Comparison of ENCODE assay signal across 23 cellular contexts in the genomic region with DNA sequence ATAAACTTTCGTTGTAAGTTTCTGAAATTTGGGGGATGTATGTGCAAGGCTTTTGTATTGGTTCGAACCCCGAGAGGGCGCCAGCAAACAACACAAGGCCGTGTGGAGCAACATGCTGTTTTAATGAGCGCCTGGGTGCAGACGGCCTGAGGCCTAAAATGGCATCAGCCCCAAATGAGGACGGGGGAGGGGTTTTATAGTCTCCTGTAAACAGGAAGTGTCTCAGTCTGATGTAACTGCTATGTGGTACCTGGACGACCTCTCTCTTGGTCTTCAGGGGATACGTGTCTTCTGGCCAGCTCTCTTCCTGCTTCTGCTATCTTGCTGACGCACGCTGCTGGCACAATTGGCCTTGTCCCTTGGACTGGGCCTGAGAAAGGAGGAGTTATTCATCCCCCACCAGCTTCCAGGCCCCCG.
A peak's percentile ranks its signal among the peaks of the same experiment; 100 is the strongest.
DNase-seq lines count a peak whose midpoint lies in the region; ATAC-seq and TF ChIP-seq lines count a peak whose summit lies in the region.
"Had no signal": no experiment of that assay in that cellular context is flagged by ENCODE, and none has a peak within 500 bp of the region (broad histone marks: within the 10 kb centered on the region; RNA-seq: fewer than 3 reads in every experiment).

No MANE protein-coding gene starts in this region.

- no peak overlapping the region for H2BK120ac ChIP-seq in mesendoderm (ENCODE audit: low read depth, low read length)

- H3K27me3 ChIP-seq in Peyer's patch (no peaks in the 10 kb centered on the region), mesendoderm (ENCODE audit: insufficient read depth, low read length, poor library complexity) (no peaks in the 10 kb centered on the region), colonic mucosa (no peaks in the 10 kb centered on the region)
- H3K27me3 ChIP-seq: brain microvascular endothelial cell, dorsolateral prefrontal cortex, suprapubic skin had no signal

- H3K4me1 ChIP-seq in Peyer's patch: peaks cover 0 to 18% (median 0%) of the 10 kb centered on the region in 4 donors
- peaks cover 2% of the 10 kb centered on the region for H3K4me1 ChIP-seq in mesendoderm (ENCODE audit: control insufficient read depth, low read depth, low read length)
- H3K4me1 ChIP-seq in colonic mucosa: no peaks in the 10 kb centered on the region
- H3K4me1 ChIP-seq: parathyroid adenoma, suprapubic skin had no signal

- no peak overlapping the region for H3K4me2 ChIP-seq in mesendoderm (ENCODE audit: low read length)

- H3K4ac ChIP-seq in mesendoderm (ENCODE audit: low read depth, low read length): no peak overlapping the region

- H3K27ac ChIP-seq in Peyer's patch (peak overlapping the region in 1 of 4 donors; percentile 60), mesendoderm (ENCODE audit: low read depth, low read length) (no peak overlapping the region), caudate nucleus (ENCODE audit: low read depth, low read length) (no peak overlapping the region), colonic mucosa (no peak overlapping the region)
- H3K27ac ChIP-seq: brain microvascular endothelial cell, C4-2B, dorsolateral prefrontal cortex, parathyroid adenoma, skin epidermis, suprapubic skin had no signal

- no peaks in the 10 kb centered on the region for H3K36me3 ChIP-seq in Peyer's patch
- no peaks in the 10 kb centered on the region for H3K36me3 ChIP-seq in mesendoderm (ENCODE audit: control insufficient read depth, insufficient read depth, low read length)
- no peaks in the 10 kb centered on the region for H3K36me3 ChIP-seq in colonic mucosa
- H3K36me3 ChIP-seq: brain microvascular endothelial cell, suprapubic skin had no signal

- H2AK5ac ChIP-seq in mesendoderm (ENCODE audit: low read length): no peak overlapping the region

- TF ChIP-seq POLR2A in Peyer's patch (IDR thresholded peaks at IDR 0.05): no peak

- peak overlapping the region; percentile 17 for H3K56ac ChIP-seq in mesendoderm (ENCODE audit: low read length)

- no peaks in the 10 kb centered on the region for H3K79me2 ChIP-seq in mesendoderm (ENCODE audit: control insufficient read depth, insufficient read depth, low read length)
- H3K79me2 ChIP-seq: parathyroid adenoma had no signal

- no peak overlapping the region for H4K8ac ChIP-seq in mesendoderm (ENCODE audit: low read depth, low read length)

- ATAC-seq in Right ventricle myocardium inferior (peak; percentile 89), HG03469 (IDR thresholded peaks at IDR 0.05; ENCODE audit: unreplicated experiment) (no peak)
- no peak for ATAC-seq in stimulated activated naive CD8-positive, alpha-beta T cell treated with anti-CD3 and anti-CD28 coated beads, Interleukin-15, Interleukin-2, amounts not matched to agents 100 U/mL and 50 U/mL, for 24 hours
- ATAC-seq: activated CD8-positive, alpha-beta memory T cell treated with anti-CD3 and anti-CD28 coated beads, Interleukin-2, amount 10 ng/mL, durations not matched to agents 7 days and 5 days had no signal

- H3K9me3 ChIP-seq in Peyer's patch (no peaks in the 10 kb centered on the region), colonic mucosa (no peaks in the 10 kb centered on the region)
- H3K9me3 ChIP-seq: suprapubic skin had no signal

- intact Hi-C loops in Right ventricle myocardium inferior (cut with DNase I) (no loop called here), colonic mucosa (cut with DNase I) (no loop called here)

- no peak overlapping the region for H2BK5ac ChIP-seq in mesendoderm (ENCODE audit: low read length)

- H3K9ac ChIP-seq in mesendoderm (ENCODE audit: low read length) (no peak overlapping the region), colonic mucosa (ENCODE audit: low read depth in 2 of 2, low read length in 2 of 2) (no peak overlapping the region)
- H3K9ac ChIP-seq: parathyroid adenoma had no signal

- WGBS in mesendoderm (ENCODE audit: extremely low coverage, insufficient coverage, low lambda C conversion rate): no CpG with 5 or more reads among the region's 13 CpGs

- H3K79me1 ChIP-seq in mesendoderm (ENCODE audit: low read length): no peaks in the 10 kb centered on the region

- no peak overlapping the region for H3K18ac ChIP-seq in mesendoderm (ENCODE audit: low read length)

- no peak overlapping the region for H3K4me3 ChIP-seq in Peyer's patch
- no peak overlapping the region for H3K4me3 ChIP-seq in mesendoderm (ENCODE audit: low read length)
- no peak overlapping the region for H3K4me3 ChIP-seq in colonic mucosa
- H3K4me3 ChIP-seq: dorsolateral prefrontal cortex, skin epidermis, suprapubic skin had no signal

- no peak overlapping the region for H4K5ac ChIP-seq in mesendoderm (ENCODE audit: low read length)

- peak; percentile 64 for DNase-seq in ELR (ENCODE audit: low read depth)
- DNase-seq in Peyer's patch: peak in 2 of 3 donors; percentile 64 to 78
- peak; percentile 75 for DNase-seq in Right ventricle myocardium inferior (ENCODE audit: missing footprints)
- DNase-seq in mesendoderm: peak; percentile 86
- no peak for DNase-seq in stimulated activated naive CD8-positive, alpha-beta T cell treated with anti-CD3 and anti-CD28 coated beads, Interleukin-15, Interleukin-2, amounts not matched to agents 100 U/mL and 50 U/mL, for 24 hours
- no peak for DNase-seq in caudate nucleus (lab: John Stamatoyannopoulos, UW)
- no peak for DNase-seq in colonic mucosa
- DNase-seq: activated CD4-positive, CD25-positive, alpha-beta regulatory T cell treated with anti-CD3 and anti-CD28 coated beads, Interleukin-2, amount 50 U/mL, for 72 hours; activated CD8-positive, alpha-beta memory T cell treated with anti-CD3 and anti-CD28 coated beads, Interleukin-2, amount 10 ng/mL, durations not matched to agents 7 days and 5 days; brain microvascular endothelial cell; DMS 273 treated with DMSO at 0.1 percent for 48 hours; GOT3; immature natural killer cell; IMR-90; naive B cell; NCI-H2029 treated with DMSO at 0.1 percent for 48 hours; NCI-H446 treated with DMSO at 0.1 percent for 48 hours had no signal

- H3K23ac ChIP-seq in mesendoderm (ENCODE audit: low read length): no peak overlapping the region

- H2BK15ac ChIP-seq in mesendoderm (replicated peaks; ENCODE audit: low read depth): no peak overlapping the region

- TF ChIP-seq CTCF in Peyer's patch (IDR thresholded peaks at IDR 0.05) (no peak), colonic mucosa (IDR thresholded peaks at IDR 0.05) (no peak)

Comparison
In these comparisons a context has a peak if more than half of its experiments do, and no peak if none do; other contexts are left out.
1. DNase-seq: peak in ELR (single experiment), Peyer's patch (2 of 3), Right ventricle myocardium inferior (single experiment) and mesendoderm (single experiment); none in stimulated activated naive CD8-positive, alpha-beta T cell treated with anti-CD3 and anti-CD28 coated beads, Interleukin-15, Interleukin-2, amounts not matched to agents 100 U/mL and 50 U/mL, for 24 hours (single experiment), caudate nucleus (0 of 61) and colonic mucosa (single experiment).